16 cellular contexts compared by ENCODE assay signal in genomic region chr7:151433721-151434400, GRCh38. TPM values are rescaled to one million over a fixed set of nuclear protein-coding genes. Genes with fewer than 3 reads are reported as not detected.
"Had no signal": no experiment of that assay in that cellular context is flagged by ENCODE, and none has a peak within 500 bp of the region (broad histone marks: within the 10 kb centered on the region; RNA-seq: fewer than 3 reads in every experiment).

No MANE protein-coding gene starts in this region.

- H2AFZ ChIP-seq: parathyroid adenoma had no signal

- H3K36me3 ChIP-seq: esophagus squamous epithelium had no signal

- H3K27ac ChIP-seq: esophagus squamous epithelium, parathyroid adenoma had no signal

- H3K9ac ChIP-seq: parathyroid adenoma had no signal

- H3K27ac Mint-ChIP-seq: immature natural killer cell had no signal

- H3K4me3 ChIP-seq: esophagus squamous epithelium, lung, skin epidermis had no signal

- H3K4me3 Mint-ChIP-seq: activated T-helper 1 cell treated with anti-CD3 and anti-CD28 coated beads, Interleukin-12 subunit alpha, Interleukin-12 subunit beta, Interleukin-2, Interleukin-4 antibody, amounts not matched to agents 30 ng/mL and 10 ng/mL and 1 ng/mL, durations not matched to agents 14 hours and 24 hours and 36 hours; immature natural killer cell had no signal

- DNase-seq: activated naive CD4-positive, alpha-beta T cell treated with Interleukin-2 at 50 U/mL for 16 hours; esophagus squamous epithelium; foreskin fibroblast; glutamatergic neuron; immature natural killer cell; retina; stimulated activated CD4-positive, alpha-beta T cell treated with anti-CD3 and anti-CD28 coated beads, Interleukin-4, amount 100 ng/mL, for 4 hours; trophoblast cell had no signal

- H3K9me3 ChIP-seq: esophagus squamous epithelium had no signal

- H3K36me3 Mint-ChIP-seq: immature natural killer cell; naive thymus-derived CD4-positive, alpha-beta T cell had no signal

- H3K9me3 Mint-ChIP-seq: activated T-helper 1 cell treated with anti-CD3 and anti-CD28 coated beads, Interleukin-12 subunit alpha, Interleukin-12 subunit beta, Interleukin-2, Interleukin-4 antibody, amounts not matched to agents 30 ng/mL and 10 ng/mL and 1 ng/mL, durations not matched to agents 14 hours and 24 hours and 36 hours; immature natural killer cell; naive thymus-derived CD4-positive, alpha-beta T cell had no signal

RNA-seq across cellular contexts. Expression of gene CRYGN, which starts 6.1 kb away (rescaled TPM):
- total RNA-seq: activated T-helper 1 cell treated with anti-CD3 and anti-CD28 coated beads, Interleukin-12 subunit alpha, Interleukin-12 subunit beta, Interleukin-2, Interleukin-4 antibody, amounts not matched to agents 30 ng/mL and 10 ng/mL and 1 ng/mL, durations not matched to agents 14 hours and 24 hours and 36 hours; cardiac septum; mononuclear cell; T-helper 2 cell treated with Interferon-gamma antibody and Interleukin-4, amounts not matched to agents 100 ng/mL and 5 ng/mL, for 36 hours had no signal
- polyA plus RNA-seq: immature natural killer cell had no signal

RNA-seq across cellular contexts. Expression of gene WDR86, which starts 24.0 kb away (rescaled TPM):
- total RNA-seq: activated T-helper 1 cell treated with anti-CD3 and anti-CD28 coated beads, Interleukin-12 subunit alpha, Interleukin-12 subunit beta, Interleukin-2, Interleukin-4 antibody, amounts not matched to agents 30 ng/mL and 10 ng/mL and 1 ng/mL, durations not matched to agents 14 hours and 24 hours and 36 hours; cardiac septum; T-helper 2 cell treated with Interferon-gamma antibody and Interleukin-4, amounts not matched to agents 100 ng/mL and 5 ng/mL, for 36 hours had no signal
